Comparison of ENCODE assay signal across 1 cellular context in the genomic region with DNA sequence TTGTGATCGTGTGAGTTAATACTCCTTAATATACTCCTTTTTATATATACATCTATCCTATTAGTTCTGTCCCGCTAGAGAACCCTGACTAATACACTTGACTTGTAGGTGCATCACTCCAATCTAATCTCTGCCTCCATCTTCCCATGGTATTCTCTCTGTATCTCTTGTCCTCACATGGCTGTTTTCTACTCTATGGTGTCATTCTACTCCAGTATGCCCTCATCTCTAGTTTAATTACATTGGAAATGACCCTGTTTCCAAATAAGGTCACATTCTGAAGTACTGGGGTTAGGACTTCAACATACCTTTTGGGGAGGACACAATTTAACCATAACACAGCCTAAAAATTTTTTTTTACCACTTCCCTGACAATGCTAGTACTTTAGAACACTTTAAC.
TF ChIP-seq lines count a peak whose summit lies in the region.

No MANE protein-coding gene starts in this region.

TF ChIP-seq in H1, 55 proteins besides CTCF, POLR2A, EP300 and RAD21:
- TF ChIP-seq ZNF274 (IDR thresholded peaks at IDR 0.05; ENCODE audit: borderline replicate concordance, extremely low read depth, low read length) (no peak), RXRA (IDR thresholded peaks at IDR 0.05; ENCODE audit: insufficient read depth, low read depth, low read length) (no peak), SAP30 (IDR thresholded peaks at IDR 0.05; ENCODE audit: insufficient read depth, insufficient replicate concordance, low read length) (no peak), KDM1A (IDR thresholded peaks at IDR 0.05; ENCODE audit: borderline replicate concordance, low read length) (no peak), PHF8 (conservative IDR thresholded peaks at IDR 0.05; ENCODE audit: low read depth, low read length) (no peak), NANOG (IDR thresholded peaks at IDR 0.05; ENCODE audit: insufficient read depth, low read depth, low read length, poor library complexity, severe bottlenecking) (no peak), EGR1 (IDR thresholded peaks at IDR 0.05; ENCODE audit: borderline replicate concordance, low read depth, low read length) (no peak), TEAD4 (IDR thresholded peaks at IDR 0.05; ENCODE audit: low read depth, low read length) (no peak), KDM4A (IDR thresholded peaks at IDR 0.05; ENCODE audit: low read depth, low read length, severe bottlenecking) (no peak), HDAC6 (IDR thresholded peaks at IDR 0.05; ENCODE audit: low read depth, low read length) (no peak), CREB1 (IDR thresholded peaks at IDR 0.05) (no peak), JUN (IDR thresholded peaks at IDR 0.05; ENCODE audit: low read depth, low read length) (no peak), SP4 (IDR thresholded peaks at IDR 0.05; ENCODE audit: low read length) (no peak), KDM5A (IDR thresholded peaks at IDR 0.05; ENCODE audit: low read length) (no peak), SRF (IDR thresholded peaks at IDR 0.05; ENCODE audit: low read depth, low read length) (no peak), SP2 (IDR thresholded peaks at IDR 0.05; ENCODE audit: low read length) (no peak)
- TF ChIP-seq, protein P1, sequence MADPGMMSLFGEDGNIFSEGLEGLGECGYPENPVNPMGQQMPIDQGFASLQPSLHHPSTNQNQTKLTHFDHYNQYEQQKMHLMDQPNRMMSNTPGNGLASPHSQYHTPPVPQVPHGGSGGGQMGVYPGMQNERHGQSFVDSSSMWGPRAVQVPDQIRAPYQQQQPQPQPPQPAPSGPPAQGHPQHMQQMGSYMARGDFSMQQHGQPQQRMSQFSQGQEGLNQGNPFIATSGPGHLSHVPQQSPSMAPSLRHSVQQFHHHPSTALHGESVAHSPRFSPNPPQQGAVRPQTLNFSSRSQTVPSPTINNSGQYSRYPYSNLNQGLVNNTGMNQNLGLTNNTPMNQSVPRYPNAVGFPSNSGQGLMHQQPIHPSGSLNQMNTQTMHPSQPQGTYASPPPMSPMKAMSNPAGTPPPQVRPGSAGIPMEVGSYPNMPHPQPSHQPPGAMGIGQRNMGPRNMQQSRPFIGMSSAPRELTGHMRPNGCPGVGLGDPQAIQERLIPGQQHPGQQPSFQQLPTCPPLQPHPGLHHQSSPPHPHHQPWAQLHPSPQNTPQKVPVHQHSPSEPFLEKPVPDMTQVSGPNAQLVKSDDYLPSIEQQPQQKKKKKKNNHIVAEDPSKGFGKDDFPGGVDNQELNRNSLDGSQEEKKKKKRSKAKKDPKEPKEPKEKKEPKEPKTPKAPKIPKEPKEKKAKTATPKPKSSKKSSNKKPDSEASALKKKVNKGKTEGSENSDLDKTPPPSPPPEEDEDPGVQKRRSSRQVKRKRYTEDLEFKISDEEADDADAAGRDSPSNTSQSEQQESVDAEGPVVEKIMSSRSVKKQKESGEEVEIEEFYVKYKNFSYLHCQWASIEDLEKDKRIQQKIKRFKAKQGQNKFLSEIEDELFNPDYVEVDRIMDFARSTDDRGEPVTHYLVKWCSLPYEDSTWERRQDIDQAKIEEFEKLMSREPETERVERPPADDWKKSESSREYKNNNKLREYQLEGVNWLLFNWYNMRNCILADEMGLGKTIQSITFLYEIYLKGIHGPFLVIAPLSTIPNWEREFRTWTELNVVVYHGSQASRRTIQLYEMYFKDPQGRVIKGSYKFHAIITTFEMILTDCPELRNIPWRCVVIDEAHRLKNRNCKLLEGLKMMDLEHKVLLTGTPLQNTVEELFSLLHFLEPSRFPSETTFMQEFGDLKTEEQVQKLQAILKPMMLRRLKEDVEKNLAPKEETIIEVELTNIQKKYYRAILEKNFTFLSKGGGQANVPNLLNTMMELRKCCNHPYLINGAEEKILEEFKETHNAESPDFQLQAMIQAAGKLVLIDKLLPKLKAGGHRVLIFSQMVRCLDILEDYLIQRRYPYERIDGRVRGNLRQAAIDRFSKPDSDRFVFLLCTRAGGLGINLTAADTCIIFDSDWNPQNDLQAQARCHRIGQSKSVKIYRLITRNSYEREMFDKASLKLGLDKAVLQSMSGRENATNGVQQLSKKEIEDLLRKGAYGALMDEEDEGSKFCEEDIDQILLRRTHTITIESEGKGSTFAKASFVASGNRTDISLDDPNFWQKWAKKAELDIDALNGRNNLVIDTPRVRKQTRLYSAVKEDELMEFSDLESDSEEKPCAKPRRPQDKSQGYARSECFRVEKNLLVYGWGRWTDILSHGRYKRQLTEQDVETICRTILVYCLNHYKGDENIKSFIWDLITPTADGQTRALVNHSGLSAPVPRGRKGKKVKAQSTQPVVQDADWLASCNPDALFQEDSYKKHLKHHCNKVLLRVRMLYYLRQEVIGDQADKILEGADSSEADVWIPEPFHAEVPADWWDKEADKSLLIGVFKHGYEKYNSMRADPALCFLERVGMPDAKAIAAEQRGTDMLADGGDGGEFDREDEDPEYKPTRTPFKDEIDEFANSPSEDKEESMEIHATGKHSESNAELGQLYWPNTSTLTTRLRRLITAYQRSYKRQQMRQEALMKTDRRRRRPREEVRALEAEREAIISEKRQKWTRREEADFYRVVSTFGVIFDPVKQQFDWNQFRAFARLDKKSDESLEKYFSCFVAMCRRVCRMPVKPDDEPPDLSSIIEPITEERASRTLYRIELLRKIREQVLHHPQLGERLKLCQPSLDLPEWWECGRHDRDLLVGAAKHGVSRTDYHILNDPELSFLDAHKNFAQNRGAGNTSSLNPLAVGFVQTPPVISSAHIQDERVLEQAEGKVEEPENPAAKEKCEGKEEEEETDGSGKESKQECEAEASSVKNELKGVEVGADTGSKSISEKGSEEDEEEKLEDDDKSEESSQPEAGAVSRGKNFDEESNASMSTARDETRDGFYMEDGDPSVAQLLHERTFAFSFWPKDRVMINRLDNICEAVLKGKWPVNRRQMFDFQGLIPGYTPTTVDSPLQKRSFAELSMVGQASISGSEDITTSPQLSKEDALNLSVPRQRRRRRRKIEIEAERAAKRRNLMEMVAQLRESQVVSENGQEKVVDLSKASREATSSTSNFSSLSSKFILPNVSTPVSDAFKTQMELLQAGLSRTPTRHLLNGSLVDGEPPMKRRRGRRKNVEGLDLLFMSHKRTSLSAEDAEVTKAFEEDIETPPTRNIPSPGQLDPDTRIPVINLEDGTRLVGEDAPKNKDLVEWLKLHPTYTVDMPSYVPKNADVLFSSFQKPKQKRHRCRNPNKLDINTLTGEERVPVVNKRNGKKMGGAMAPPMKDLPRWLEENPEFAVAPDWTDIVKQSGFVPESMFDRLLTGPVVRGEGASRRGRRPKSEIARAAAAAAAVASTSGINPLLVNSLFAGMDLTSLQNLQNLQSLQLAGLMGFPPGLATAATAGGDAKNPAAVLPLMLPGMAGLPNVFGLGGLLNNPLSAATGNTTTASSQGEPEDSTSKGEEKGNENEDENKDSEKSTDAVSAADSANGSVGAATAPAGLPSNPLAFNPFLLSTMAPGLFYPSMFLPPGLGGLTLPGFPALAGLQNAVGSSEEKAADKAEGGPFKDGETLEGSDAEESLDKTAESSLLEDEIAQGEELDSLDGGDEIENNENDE (IDR thresholded peaks at IDR 0.05; ENCODE audit: insufficient replicate concordance, low read length): no peak
- TF ChIP-seq, protein P2, sequence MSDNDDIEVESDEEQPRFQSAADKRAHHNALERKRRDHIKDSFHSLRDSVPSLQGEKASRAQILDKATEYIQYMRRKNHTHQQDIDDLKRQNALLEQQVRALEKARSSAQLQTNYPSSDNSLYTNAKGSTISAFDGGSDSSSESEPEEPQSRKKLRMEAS (IDR thresholded peaks at IDR 0.05): no peak
- TF ChIP-seq, protein P3, sequence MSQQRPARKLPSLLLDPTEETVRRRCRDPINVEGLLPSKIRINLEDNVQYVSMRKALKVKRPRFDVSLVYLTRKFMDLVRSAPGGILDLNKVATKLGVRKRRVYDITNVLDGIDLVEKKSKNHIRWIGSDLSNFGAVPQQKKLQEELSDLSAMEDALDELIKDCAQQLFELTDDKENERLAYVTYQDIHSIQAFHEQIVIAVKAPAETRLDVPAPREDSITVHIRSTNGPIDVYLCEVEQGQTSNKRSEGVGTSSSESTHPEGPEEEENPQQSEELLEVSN (IDR thresholded peaks at IDR 0.05): no peak
TF ChIP-seq in H1: peak in this region for 0.
